ENCODE assay signal across 8 cellular contexts in the genomic region with DNA sequence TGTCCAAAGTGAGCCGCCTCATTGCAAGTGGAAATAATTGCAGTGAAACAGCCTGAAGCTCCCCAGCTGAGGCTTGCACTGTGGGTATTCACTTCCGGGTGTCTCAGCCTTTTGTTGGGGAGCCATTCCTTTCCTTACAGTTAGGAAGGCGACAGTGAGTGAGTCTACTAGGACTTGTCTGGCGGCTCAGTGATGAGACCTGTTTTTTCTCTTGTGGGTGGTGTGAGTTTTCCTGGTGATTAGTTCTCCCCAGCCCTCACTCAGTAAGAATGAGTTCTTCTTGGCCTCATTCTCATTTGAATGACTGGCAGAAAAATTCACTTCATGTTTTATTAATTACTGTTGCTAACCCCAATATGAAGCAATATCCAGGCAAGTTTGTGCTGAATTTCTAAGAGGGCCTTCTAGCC. TPM values are rescaled to one million over a fixed set of nuclear protein-coding genes. Genes with fewer than 3 reads are reported as not detected.
A peak's percentile ranks its signal among the peaks of the same experiment; 100 is the strongest.
DNase-seq lines count a peak whose midpoint lies in the region; ATAC-seq and TF ChIP-seq lines count a peak whose summit lies in the region.

No MANE protein-coding gene starts in this region.

- CTCF ChIA-PET in MCF 10A (lab: Yijun Ruan, JAX), result interaction anchor here (0.7 to 2.7 kb wide), 4 partner anchors 16 to 258 kb away, joined by 3 to 8 read pairs (median 4); no protein-coding TSS in a partner anchor

- POLR2A ChIA-PET in MCF 10A (lab: Yijun Ruan, JAX), result interaction anchor here (1.1 to 4.1 kb wide), 13 partner anchors 9 to 288 kb away, joined by 3 to 34 read pairs (median 6); a partner anchor contains a TSS

- no peaks in the 10 kb centered on the region for H3K9me3 ChIP-seq in NT2/D1 (ENCODE audit: insufficient read depth, low read length)

- H3K36me3 ChIP-seq in NT2/D1 (ENCODE audit: insufficient read depth, insufficient read length, low read length), result peaks cover 49% of the 10 kb centered on the region

- no peak for ATAC-seq in HG03139 (IDR thresholded peaks at IDR 0.05; ENCODE audit: unreplicated experiment)

- H3K4me1 ChIP-seq in NT2/D1 (ENCODE audit: insufficient read depth, insufficient read length), result no peaks in the 10 kb centered on the region

- peaks cover 6% of the 10 kb centered on the region for H3K4me1 Mint-ChIP-seq in MCF 10A (ENCODE audit: insufficient read depth, unreplicated experiment)
- peaks cover 30% of the 10 kb centered on the region for H3K4me1 Mint-ChIP-seq in neural crest cell

- BruUV-seq in MCF 10A (replicated peaks; lab: Mats Ljungman, UMichigan), result no TSS peak

- no peaks in the 10 kb centered on the region for H3K9me3 Mint-ChIP-seq in MCF 10A (ENCODE audit: unreplicated experiment)
- H3K9me3 Mint-ChIP-seq in neural crest cell, result no peaks in the 10 kb centered on the region

- H3K27ac Mint-ChIP-seq in MCF 10A (ENCODE audit: low read depth, unreplicated experiment) (peak overlapping the region; percentile 73), neural crest cell (ENCODE audit: unreplicated experiment) (peak overlapping the region; percentile 97)

- H3K36me3 Mint-ChIP-seq in MCF 10A (ENCODE audit: insufficient read depth, unreplicated experiment) (peaks cover 44% of the 10 kb centered on the region), neural crest cell (ENCODE audit: low read depth) (peaks cover 16% of the 10 kb centered on the region)

- intact Hi-C loops in MCF 10A (cut with micrococcal nuclease) (no loop called here), lower leg skin (cut with DNase I; ENCODE audit: low total_unique reads) (loop anchor here (1.0 kb wide), 1 partner anchor 14 kb away; no protein-coding TSS in a partner anchor)

- WGBS in lower leg skin, 2 donors, result 15 to 22% methylated on average over 4 of the region's 4 CpGs

- no peaks in the 10 kb centered on the region for H3K27me3 ChIP-seq in NT2/D1 (ENCODE audit: insufficient read depth, insufficient read length)

- H3K4me3 ChIP-seq in NT2/D1 (ENCODE audit: insufficient read length, low read depth) (peak overlapping the region; percentile 22), lower leg skin (ENCODE audit: low read depth, poor library complexity, severe bottlenecking) (no peak overlapping the region)

- peak; percentile 56 for DNase-seq in EL
- no peak for DNase-seq in NT2/D1 (ENCODE audit: low read depth, low spot score)
- DNase-seq in MCF 10A (ENCODE audit: unreplicated experiment), result no peak
- DNase-seq in neural crest cell (ENCODE audit: low read depth, low spot score), result no peak
- no peak for DNase-seq in NCI-H1694 treated with DMSO at 0.1 percent for 48 hours (lab: John Stamatoyannopoulos, UW)
- no peak for DNase-seq in stimulated activated CD8-positive, alpha-beta memory T cell treated with anti-CD3 and anti-CD28 coated beads, Interleukin-4, amount 100 ng/mL, for 48 hours
- DNase-seq in lower leg skin (ENCODE audit: low spot score in 2 of 2), result no peak

- H3K27me3 Mint-ChIP-seq in MCF 10A (ENCODE audit: insufficient read depth, unreplicated experiment) (no peaks in the 10 kb centered on the region), neural crest cell (ENCODE audit: low read depth) (no peaks in the 10 kb centered on the region)

- H3K4me3 Mint-ChIP-seq in MCF 10A (ENCODE audit: unreplicated experiment) (peak overlapping the region; percentile 77), neural crest cell (peak overlapping the region; percentile 88)

- TF ChIP-seq POLR2A in lower leg skin (IDR thresholded peaks at IDR 0.05), result no peak

- peak overlapping the region; percentile 54 for H3K9ac ChIP-seq in NT2/D1 (ENCODE audit: insufficient read length, low read depth)

- TF ChIP-seq CTCF in MCF 10A (IDR thresholded peaks at IDR 0.05; ENCODE audit: unreplicated experiment), result no peak
- no peak for TF ChIP-seq CTCF in neural crest cell (conservative IDR thresholded peaks at IDR 0.05)
- TF ChIP-seq CTCF in lower leg skin (IDR thresholded peaks at IDR 0.05), result no peak

RNA-seq across cellular contexts. Expression of a gene that starts 2.6 kb away (rescaled TPM):
- 235 and 248 TPM in 2 replicates for total RNA-seq in MCF 10A (2022)
- total RNA-seq in neural crest cell, result 313 and 337 TPM in 2 replicates
- total RNA-seq in lower leg skin, result 100 to 1,000 TPM; 151 to 289 (median 240) TPM

RNA-seq across cellular contexts. Expression of a gene that starts 17.2 kb away (rescaled TPM):
- total RNA-seq in MCF 10A (2022) (56.5 and 62.3 TPM in 2 replicates), neural crest cell (40.3 and 41.8 TPM in 2 replicates), lower leg skin (10 to 100 TPM; 13.9 to 33.0 (median 26.2) TPM)

RNA-seq across cellular contexts. Expression of a gene that starts 17.4 kb away (rescaled TPM):
- total RNA-seq in MCF 10A (2022) (44.9 and 48.0 TPM in 2 replicates), neural crest cell (58.1 and 58.2 TPM in 2 replicates), lower leg skin (10 to 100 TPM; 12.1 to 21.8 (median 16.1) TPM)

RNA-seq across cellular contexts. Expression of a gene that starts 27.4 kb away (rescaled TPM):
- total RNA-seq in MCF 10A (2022), result 66.1 and 86.7 TPM in 2 replicates
- 42.1 and 42.6 TPM in 2 replicates for total RNA-seq in neural crest cell
- total RNA-seq in lower leg skin, result 10 to 100 TPM; 14.6 to 30.9 (median 22.6) TPM
